Comparison of ENCODE assay signal across 27 cellular contexts in genomic region chr1:111552587-111552986, GRCh38. TPM values are rescaled to one million over a fixed set of nuclear protein-coding genes. Genes with fewer than 3 reads are reported as not detected.
"Had no signal": no experiment of that assay in that cellular context is flagged by ENCODE, and none has a peak within 500 bp of the region (broad histone marks: within the 10 kb centered on the region; RNA-seq: fewer than 3 reads in every experiment).

No MANE protein-coding gene starts in this region.

- H3K9ac ChIP-seq: neural progenitor cell had no signal

- H3K4me2 ChIP-seq: neural progenitor cell had no signal

- H3K27ac Mint-ChIP-seq: immature natural killer cell; memory B cell; natural killer cell treated with Interleukin-12 subunit alpha and Interleukin-12 subunit beta and Interleukin-15 and Interleukin-18, amount 100 ng/mL, for 72 hours; neural progenitor cell had no signal

- H3K9me3 Mint-ChIP-seq: memory B cell; natural killer cell treated with Interleukin-12 subunit alpha and Interleukin-12 subunit beta and Interleukin-15 and Interleukin-18, amount 100 ng/mL, for 72 hours; neural progenitor cell had no signal

- H3K27me3 Mint-ChIP-seq: memory B cell had no signal

- H3K4me1 Mint-ChIP-seq: memory B cell, neural progenitor cell had no signal

- H3K36me3 ChIP-seq: gastrocnemius medialis, heart right ventricle, left ventricle myocardium inferior, lower lobe of right lung, neural progenitor cell, pancreas, prostate gland, suprapubic skin, thyroid gland, upper lobe of right lung, vagina had no signal

- H3K27ac ChIP-seq: gastrocnemius medialis, heart right ventricle, left ventricle myocardium inferior, lower lobe of right lung, neural progenitor cell, pancreas, prostate gland, suprapubic skin, thyroid gland, upper lobe of right lung, vagina had no signal

- H3K36me3 Mint-ChIP-seq: memory B cell; natural killer cell treated with Interleukin-12 subunit alpha and Interleukin-12 subunit beta and Interleukin-15 and Interleukin-18, amount 100 ng/mL, for 72 hours; neural progenitor cell had no signal

- ATAC-seq: esophagus mucosa; gastrocnemius medialis; heart right ventricle; left cardiac atrium; lower lobe of right lung; natural killer cell treated with Interleukin-12 subunit alpha and Interleukin-12 subunit beta and Interleukin-15 and Interleukin-18, amount 100 ng/mL, for 72 hours; pancreas; sciatic nerve; upper lobe of right lung had no signal

- H3K4me3 ChIP-seq: dorsolateral prefrontal cortex, gastrocnemius medialis, heart right ventricle, left ventricle myocardium inferior, lower lobe of right lung, neural progenitor cell, pancreas, prostate gland, suprapubic skin, thyroid gland, upper lobe of right lung, vagina had no signal

- H3K9me3 ChIP-seq: gastrocnemius medialis, heart right ventricle, left ventricle myocardium inferior, lower lobe of right lung, pancreas, prostate gland, suprapubic skin, thyroid gland, upper lobe of right lung, vagina had no signal

- H3K27me3 ChIP-seq: gastrocnemius medialis, heart right ventricle, neural progenitor cell, pancreas, suprapubic skin, thyroid gland, upper lobe of right lung, vagina had no signal

- H3K4me1 ChIP-seq: gastrocnemius medialis, heart right ventricle, left ventricle myocardium inferior, lower lobe of right lung, neural progenitor cell, pancreas, prostate gland, suprapubic skin, thyroid gland, upper lobe of right lung, vagina had no signal

- H3K4me3 Mint-ChIP-seq: immature natural killer cell; memory B cell; natural killer cell treated with Interleukin-12 subunit alpha and Interleukin-12 subunit beta and Interleukin-15 and Interleukin-18, amount 100 ng/mL, for 72 hours; neural progenitor cell had no signal

- H2AFZ ChIP-seq: neural progenitor cell had no signal

- DNase-seq: cortex of kidney; dorsolateral prefrontal cortex; effector CD8-positive, alpha-beta T cell; gastrocnemius medialis; heart right ventricle; immature natural killer cell; kidney; left cardiac atrium; left ventricle myocardium inferior; lower lobe of right lung; midbrain; nucleus accumbens; pancreas; retina; stimulated activated CD4-positive, alpha-beta T cell treated with anti-CD3 and anti-CD28 coated beads, Interleukin-2, amount 100 ng/mL, for 48 hours; stimulated activated naive CD4-positive, alpha-beta T cell treated with Interleukin-2 at 50 U/mL for 16 hours; thyroid gland; upper lobe of right lung had no signal

RNA-seq across cellular contexts. Expression of gene ADORA3, which starts 49.2 kb away (rescaled TPM):
- total RNA-seq: fibroblast of villous mesenchyme; natural killer cell treated with Interleukin-12 subunit alpha and Interleukin-12 subunit beta and Interleukin-15 and Interleukin-18, amount 100 ng/mL, for 72 hours had no signal

RNA-seq across cellular contexts. Expression of gene TMIGD3, which starts 49.2 kb away (rescaled TPM):
- total RNA-seq: esophagus mucosa; natural killer cell treated with Interleukin-12 subunit alpha and Interleukin-12 subunit beta and Interleukin-15 and Interleukin-18, amount 100 ng/mL, for 72 hours had no signal
